Comparison of ENCODE assay signal across 22 cellular contexts in genomic region chr4:2689114-2689513, GRCh38.
DNase-seq lines count a peak whose midpoint lies in the region; ATAC-seq and TF ChIP-seq lines count a peak whose summit lies in the region.
"Had no signal": no experiment of that assay in that cellular context is flagged by ENCODE, and none has a peak within 500 bp of the region (broad histone marks: within the 10 kb centered on the region; RNA-seq: fewer than 3 reads in every experiment).

No MANE protein-coding gene starts in this region.

- no peaks in the 10 kb centered on the region for H3F3A ChIP-seq in PC-3 (ENCODE audit: low read length, unreplicated experiment)

- no peaks in the 10 kb centered on the region for H3K4me1 ChIP-seq in PC-3 (ENCODE audit: insufficient read depth, low read length)
- H3K4me1 ChIP-seq: breast epithelium, left lung, neural progenitor cell, psoas muscle, stomach, upper lobe of right lung had no signal

- in situ Hi-C loops in ACHN (cut with HindIII; ENCODE audit: low pct_ligation_motif_present, low pct_unique_long_range_greater_than_20kb, low sequenced_read_pairs): no loop called here

- H4K20me1 ChIP-seq in PC-3 (ENCODE audit: low read length): no peaks in the 10 kb centered on the region

- H3K79me2 ChIP-seq in PC-3 (ENCODE audit: low read length): no peaks in the 10 kb centered on the region

- CTCF ChIA-PET in PC-3 (lab: Charles Lee): no interaction called here

- no peaks in the 10 kb centered on the region for H3K27me3 ChIP-seq in PC-3 (ENCODE audit: low read length)
- H3K27me3 ChIP-seq: breast epithelium, left lung, neural progenitor cell, stomach, upper lobe of right lung had no signal

- H3K36me3 Mint-ChIP-seq in activated naive CD8-positive, alpha-beta T cell treated with anti-CD3 and anti-CD28 coated beads, Interleukin-2, amount 50 U/mL, for 24 hours (ENCODE audit: low read depth): peaks cover 55% of the 10 kb centered on the region

- H3K4me3 ChIP-seq in HFF-Myc (replicated peaks; ENCODE audit: low read depth, low read length) (no peak overlapping the region), retinal pigment epithelial cell (ENCODE audit: low read length) (no peak overlapping the region), PC-3 (ENCODE audit: low read length) (no peak overlapping the region)
- H3K4me3 ChIP-seq: breast epithelium, left lung, neural progenitor cell, psoas muscle, skin epidermis, stomach, upper lobe of right lung had no signal

- TF ChIP-seq CTCF in HFF-Myc (IDR thresholded peaks at IDR 0.05; ENCODE audit: low read depth, low read length, missing control alignments): no peak
- TF ChIP-seq CTCF in retinal pigment epithelial cell (conservative IDR thresholded peaks at IDR 0.05; ENCODE audit: low read depth, low read length): no peak
- no peak for TF ChIP-seq CTCF in PC-3 (conservative IDR thresholded peaks at IDR 0.05; ENCODE audit: low read depth, low read length)

- H3K9me2 ChIP-seq in PC-3 (replicated peaks; ENCODE audit: low read length): no peaks in the 10 kb centered on the region

- peak overlapping the region; percentile 96 for H3K27ac Mint-ChIP-seq in activated naive CD8-positive, alpha-beta T cell treated with anti-CD3 and anti-CD28 coated beads, Interleukin-2, amount 50 U/mL, for 24 hours
- H3K27ac Mint-ChIP-seq: neural progenitor cell had no signal

- H3K9me3 Mint-ChIP-seq in activated naive CD8-positive, alpha-beta T cell treated with anti-CD3 and anti-CD28 coated beads, Interleukin-2, amount 50 U/mL, for 24 hours: no peaks in the 10 kb centered on the region
- H3K9me3 Mint-ChIP-seq: neural progenitor cell had no signal

- H3K27me3 Mint-ChIP-seq in activated naive CD8-positive, alpha-beta T cell treated with anti-CD3 and anti-CD28 coated beads, Interleukin-2, amount 50 U/mL, for 24 hours: no peaks in the 10 kb centered on the region

- ATAC-seq in activated naive CD8-positive, alpha-beta T cell treated with anti-CD3 and anti-CD28 coated beads, Interleukin-2, amount 50 U/mL, for 24 hours: no peak
- no peak for ATAC-seq in PC-3
- ATAC-seq: left lung, upper lobe of right lung had no signal

- peaks cover 4% of the 10 kb centered on the region; the same call in 1 of the 2 replicates for H3K36me3 ChIP-seq in PC-3 (ENCODE audit: low read depth, low read length)
- H3K36me3 ChIP-seq: neural progenitor cell had no signal

- H3K27ac ChIP-seq in PC-3 (ENCODE audit: low read length): no peak overlapping the region
- H3K27ac ChIP-seq: breast epithelium, left lung, neural progenitor cell, psoas muscle, skin epidermis, stomach, upper lobe of right lung had no signal

- POLR2A ChIA-PET in PC-3 (lab: Charles Lee; ENCODE audit: unreplicated experiment): no interaction called here

- H3K4me1 Mint-ChIP-seq in activated naive CD8-positive, alpha-beta T cell treated with anti-CD3 and anti-CD28 coated beads, Interleukin-2, amount 50 U/mL, for 24 hours: peaks cover 48% of the 10 kb centered on the region
- H3K4me1 Mint-ChIP-seq: neural progenitor cell had no signal

- no peak overlapping the region for H3K4me3 Mint-ChIP-seq in activated naive CD8-positive, alpha-beta T cell treated with anti-CD3 and anti-CD28 coated beads, Interleukin-2, amount 50 U/mL, for 24 hours
- H3K4me3 Mint-ChIP-seq: neural progenitor cell had no signal

- BruUV-seq in PC-3 (replicated peaks; lab: Mats Ljungman, UMichigan): no TSS peak

- H2AFZ ChIP-seq in PC-3 (ENCODE audit: low read length): no peak overlapping the region
- H2AFZ ChIP-seq: neural progenitor cell had no signal

- no peak overlapping the region for H3K9ac ChIP-seq in PC-3 (ENCODE audit: low read length)
- H3K9ac ChIP-seq: neural progenitor cell had no signal

- intact Hi-C loops in PC-3 (cut with micrococcal nuclease): no loop called here

- no peak overlapping the region for H3K4me2 ChIP-seq in PC-3 (ENCODE audit: low read length)
- H3K4me2 ChIP-seq: neural progenitor cell had no signal

- DNase-seq in NCI-H2171 treated with DMSO at 0.1 percent for 48 hours (lab: John Stamatoyannopoulos, UW): peak; percentile 29
- no peak for DNase-seq in NCI-H2171 (lab: John Stamatoyannopoulos, UW)
- DNase-seq in HFF-Myc (ENCODE audit: extremely low read depth, low read depth): peak; percentile 16
- no peak for DNase-seq in activated naive CD8-positive, alpha-beta T cell treated with anti-CD3 and anti-CD28 coated beads, Interleukin-2, amount 50 U/mL, for 24 hours
- DNase-seq in retinal pigment epithelial cell (ENCODE audit: low read depth): peak; percentile 50
- no peak for DNase-seq in ACHN
- no peak for DNase-seq in PC-3
- no peak for DNase-seq in NCI-H2029 (lab: John Stamatoyannopoulos, UW)
- DNase-seq: activated CD4-positive, alpha-beta T cell treated with anti-CD3 and anti-CD28 coated beads, Interleukin-2, amount 50 U/mL, for 1 hour; activated effector memory CD4-positive, alpha-beta T cell treated with Interleukin-2 at 50 U/mL for 16 hours; C1 segment of cervical spinal cord; IMR-90; left lung; MM.1S; NCI-H510A; stomach; T-helper 1 cell; upper lobe of right lung had no signal

- no peaks in the 10 kb centered on the region for H3K9me3 ChIP-seq in PC-3 (ENCODE audit: low read length)
- H3K9me3 ChIP-seq: breast epithelium, left lung, psoas muscle, stomach, upper lobe of right lung had no signal

Comparison
In these comparisons a context has a peak if more than half of its experiments do, and no peak if none do; other contexts are left out.
1. DNase-seq: peak in NCI-H2171 treated with DMSO at 0.1 percent for 48 hours (single experiment), HFF-Myc (single experiment) and retinal pigment epithelial cell (single experiment); none in NCI-H2171 (single experiment), activated naive CD8-positive, alpha-beta T cell treated with anti-CD3 and anti-CD28 coated beads, Interleukin-2, amount 50 U/mL, for 24 hours (single experiment), ACHN (single experiment), PC-3 (single experiment) and NCI-H2029 (single experiment).